ENCODE assay signal across 20 cellular contexts in genomic region chr18:40387130-40387821, GRCh38.
DNase-seq lines count a peak whose midpoint lies in the region; ATAC-seq, FAIRE-seq and TF ChIP-seq lines count a peak whose summit lies in the region.
"Had no signal": no experiment of that assay in that cellular context is flagged by ENCODE, and none has a peak within 500 bp of the region (broad histone marks: within the 10 kb centered on the region; RNA-seq: fewer than 3 reads in every experiment).

No MANE protein-coding gene starts in this region.

- peak; percentile 76 for FAIRE-seq in colon (lab: Jason Lieb, UNC)
- FAIRE-seq: A204.1, G401.6, GM12892, H54 had no signal

- no peak overlapping the region for H3K4me3 ChIP-seq in LNCaP clone FGC (ENCODE audit: low read depth, low read length)
- H3K4me3 ChIP-seq: BLaER1, HAP-1 had no signal

- intact Hi-C loops in left colon (cut with DNase I, micrococcal nuclease) = no loop called here

- DNase-seq in LNCaP clone FGC (ENCODE audit: low read depth) (peak; percentile 33), left colon (no peak)
- no peak for DNase-seq in activated CD8-positive, alpha-beta memory T cell treated with anti-CD3 and anti-CD28 coated beads, Interleukin-2, amount 10 ng/mL, durations not matched to agents 7 days and 5 days
- no peak for DNase-seq in stimulated activated CD4-positive, alpha-beta T cell treated with anti-CD3 and anti-CD28 coated beads, Interleukin-1b, Interleukin-23, amount 100 ng/mL, for 48 hours
- DNase-seq: Caco-2; CD4-positive, CD25-positive, alpha-beta regulatory T cell; CD8-positive, alpha-beta T cell; DMS153; DND-41; GOT3; HFFc6 had no signal

- H3K27me3 Mint-ChIP-seq in activated CD8-positive, alpha-beta memory T cell treated with anti-CD3 and anti-CD28 coated beads, Interleukin-2, amount 10 ng/mL, durations not matched to agents 7 days and 5 days = no peaks in the 10 kb centered on the region
- H3K27me3 Mint-ChIP-seq: B cell; CD4-positive, CD25-positive, alpha-beta regulatory T cell had no signal

- H3K4me1 Mint-ChIP-seq in activated CD8-positive, alpha-beta memory T cell treated with anti-CD3 and anti-CD28 coated beads, Interleukin-2, amount 10 ng/mL, durations not matched to agents 7 days and 5 days = no peaks in the 10 kb centered on the region
- H3K4me1 Mint-ChIP-seq: B cell; CD4-positive, CD25-positive, alpha-beta regulatory T cell had no signal

- peaks cover 5% of the 10 kb centered on the region for H3K9me3 Mint-ChIP-seq in activated CD8-positive, alpha-beta memory T cell treated with anti-CD3 and anti-CD28 coated beads, Interleukin-2, amount 10 ng/mL, durations not matched to agents 7 days and 5 days (ENCODE audit: low read depth)

- H3K4me3 Mint-ChIP-seq in activated CD8-positive, alpha-beta memory T cell treated with anti-CD3 and anti-CD28 coated beads, Interleukin-2, amount 10 ng/mL, durations not matched to agents 7 days and 5 days = no peak overlapping the region
- H3K4me3 Mint-ChIP-seq: B cell; CD4-positive, CD25-positive, alpha-beta regulatory T cell; CD8-positive, alpha-beta T cell; HFFc6 had no signal

- ATAC-seq in left colon (peak; percentile 98), HG03520 (IDR thresholded peaks at IDR 0.05; ENCODE audit: unreplicated experiment) (no peak)
- ATAC-seq in activated CD8-positive, alpha-beta memory T cell treated with anti-CD3 and anti-CD28 coated beads, Interleukin-2, amount 10 ng/mL, durations not matched to agents 7 days and 5 days = no peak
- ATAC-seq: CD8-positive, alpha-beta T cell had no signal

- TF ChIP-seq CTCF in LNCaP clone FGC (IDR thresholded peaks at IDR 0.05; ENCODE audit: control insufficient read depth, extremely low read depth, insufficient read depth) = no peak

- CTCF ChIA-PET in activated CD8-positive, alpha-beta memory T cell treated with anti-CD3 and anti-CD28 coated beads, Interleukin-2, amount 10 ng/mL, durations not matched to agents 7 days and 5 days (lab: Charles Lee) = no interaction called here

- no peaks in the 10 kb centered on the region for H3K36me3 Mint-ChIP-seq in activated CD8-positive, alpha-beta memory T cell treated with anti-CD3 and anti-CD28 coated beads, Interleukin-2, amount 10 ng/mL, durations not matched to agents 7 days and 5 days
- H3K36me3 Mint-ChIP-seq: CD4-positive, CD25-positive, alpha-beta regulatory T cell; CD8-positive, alpha-beta T cell had no signal

- no peak overlapping the region for H3K27ac Mint-ChIP-seq in activated CD8-positive, alpha-beta memory T cell treated with anti-CD3 and anti-CD28 coated beads, Interleukin-2, amount 10 ng/mL, durations not matched to agents 7 days and 5 days
- H3K27ac Mint-ChIP-seq: B cell; CD4-positive, CD25-positive, alpha-beta regulatory T cell; CD8-positive, alpha-beta T cell; HFFc6 had no signal
